In the genomic region with DNA sequence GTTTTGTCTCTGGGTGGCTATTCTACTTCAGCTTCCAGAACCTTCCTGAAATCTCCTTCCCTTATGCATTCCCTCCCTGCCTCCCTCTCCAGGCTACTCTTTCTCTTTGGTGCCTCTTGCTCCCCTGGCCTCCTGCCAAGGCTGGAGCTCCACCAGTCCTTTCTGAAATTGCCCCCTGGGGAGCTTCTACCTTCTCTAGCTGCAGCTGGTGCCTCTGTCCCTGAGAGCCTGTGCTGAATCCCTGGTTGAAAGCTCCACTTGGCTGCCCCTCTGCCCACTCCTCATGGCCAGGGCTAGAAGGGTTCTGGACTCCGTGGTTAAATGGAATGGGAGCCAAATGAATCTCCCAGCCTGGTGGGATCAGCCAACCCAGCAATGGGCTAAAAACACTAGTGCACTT, we compare ENCODE assay signal across 8 cellular contexts.
DNase-seq lines count a peak whose midpoint lies in the region; ATAC-seq and TF ChIP-seq lines count a peak whose summit lies in the region.

No MANE protein-coding gene starts in this region.

- peaks cover 6% of the 10 kb centered on the region for H3K4me1 Mint-ChIP-seq in stimulated activated memory B cell treated with anti-CD40 and anti-IgM and Interleukin-4, amounts not matched to agents 10 μg/mL and 1 μg/mL and 100 μg/mL, for 72 hours
- H3K4me1 Mint-ChIP-seq in activated T-helper 2 cell treated with anti-CD3 and anti-CD28 coated beads, Interferon-gamma antibody, Interleukin-2, Interleukin-4, amounts not matched to agents 10 μg/mL and 5 μg/mL and 100 μg/mL, durations not matched to agents 14 hours and 24 hours and 36 hours (ENCODE audit: low read depth): peaks cover 16% of the 10 kb centered on the region

- H3K27me3 Mint-ChIP-seq in stimulated activated memory B cell treated with anti-CD40 and anti-IgM and Interleukin-4, amounts not matched to agents 10 μg/mL and 1 μg/mL and 100 μg/mL, for 72 hours: no peaks in the 10 kb centered on the region
- peaks cover 14% of the 10 kb centered on the region for H3K27me3 Mint-ChIP-seq in activated T-helper 2 cell treated with anti-CD3 and anti-CD28 coated beads, Interferon-gamma antibody, Interleukin-2, Interleukin-4, amounts not matched to agents 10 μg/mL and 5 μg/mL and 100 μg/mL, durations not matched to agents 14 hours and 24 hours and 36 hours (ENCODE audit: low read depth)

- POLR2A ChIA-PET in HEK293 (lab: Yijun Ruan, JAX): interaction anchor here (0.7 kb wide), 1 partner anchor 940 kb away, joined by 4 read pairs; no protein-coding TSS in a partner anchor

- no peak overlapping the region for H3K27ac ChIP-seq in HEK293 (ENCODE audit: extremely low read depth, low read depth, low read length)
- no peak overlapping the region for H3K27ac ChIP-seq in brain microvascular endothelial cell

- CTCF ChIA-PET in HEK293 (lab: Yijun Ruan, JAX): interaction anchor here (0.8 to 1.0 kb wide), 3 partner anchors 24 to 117 kb away, joined by 3 to 6 read pairs (median 3); no protein-coding TSS in a partner anchor

- no peaks in the 10 kb centered on the region for H3K27me3 ChIP-seq in brain microvascular endothelial cell (replicated peaks)

- no peak overlapping the region for H3K4me3 ChIP-seq in HEK293 (ENCODE audit: low read depth, low read length)
- no peak overlapping the region for H3K4me3 ChIP-seq in brain microvascular endothelial cell (ENCODE audit: low read depth, low read length)

- H3K36me3 ChIP-seq in HEK293 (ENCODE audit: control insufficient read depth in 2 of 2, insufficient read depth in 1 of 2, low read length in 2 of 2): no peaks in the 10 kb centered on the region
- no peaks in the 10 kb centered on the region for H3K36me3 ChIP-seq in brain microvascular endothelial cell (replicated peaks)

- H3K27ac Mint-ChIP-seq in stimulated activated memory B cell treated with anti-CD40 and anti-IgM and Interleukin-4, amounts not matched to agents 10 μg/mL and 1 μg/mL and 100 μg/mL, for 72 hours: no peak overlapping the region
- H3K27ac Mint-ChIP-seq in activated T-helper 2 cell treated with anti-CD3 and anti-CD28 coated beads, Interferon-gamma antibody, Interleukin-2, Interleukin-4, amounts not matched to agents 10 μg/mL and 5 μg/mL and 100 μg/mL, durations not matched to agents 14 hours and 24 hours and 36 hours: no peak overlapping the region

- H3K9me3 Mint-ChIP-seq in stimulated activated memory B cell treated with anti-CD40 and anti-IgM and Interleukin-4, amounts not matched to agents 10 μg/mL and 1 μg/mL and 100 μg/mL, for 72 hours: no peaks in the 10 kb centered on the region
- H3K9me3 Mint-ChIP-seq in activated T-helper 2 cell treated with anti-CD3 and anti-CD28 coated beads, Interferon-gamma antibody, Interleukin-2, Interleukin-4, amounts not matched to agents 10 μg/mL and 5 μg/mL and 100 μg/mL, durations not matched to agents 14 hours and 24 hours and 36 hours: no peaks in the 10 kb centered on the region

- peak; percentile 89 for DNase-seq in NCI-H2107 treated with DMSO at 0.1 percent for 48 hours (lab: John Stamatoyannopoulos, UW; ENCODE audit: unreplicated experiment)
- peak; percentile 55 for DNase-seq in brain microvascular endothelial cell
- peak; percentile 70 for DNase-seq in renal cortical epithelial cell (ENCODE audit: low read depth)
- DNase-seq in GOT3 (lab: John Stamatoyannopoulos, UW): no peak
- DNase-seq in activated T-helper 2 cell treated with anti-CD3 and anti-CD28 coated beads, Interferon-gamma antibody, Interleukin-2, Interleukin-4, amounts not matched to agents 10 μg/mL and 5 μg/mL and 100 μg/mL, durations not matched to agents 14 hours and 24 hours and 36 hours (ENCODE audit: low spot score): no peak
- no peak for DNase-seq in activated CD4-positive, alpha-beta T cell treated with anti-CD3 and anti-CD28 coated beads, Interleukin-2, amount 50 U/mL, for 48 hours

- no peaks in the 10 kb centered on the region for H3K36me3 Mint-ChIP-seq in stimulated activated memory B cell treated with anti-CD40 and anti-IgM and Interleukin-4, amounts not matched to agents 10 μg/mL and 1 μg/mL and 100 μg/mL, for 72 hours
- H3K36me3 Mint-ChIP-seq in activated T-helper 2 cell treated with anti-CD3 and anti-CD28 coated beads, Interferon-gamma antibody, Interleukin-2, Interleukin-4, amounts not matched to agents 10 μg/mL and 5 μg/mL and 100 μg/mL, durations not matched to agents 14 hours and 24 hours and 36 hours (ENCODE audit: low read depth): no peaks in the 10 kb centered on the region

- TF ChIP-seq CTCF in HEK293 (tag by site-specific recombination; IDR thresholded peaks at IDR 0.05) (no peak), brain microvascular endothelial cell (IDR thresholded peaks at IDR 0.05; ENCODE audit: low read depth, low read length, missing control alignments) (no peak)

- in situ Hi-C loops in brain microvascular endothelial cell (cut with HindIII; ENCODE audit: low pct_ligation_motif_present, low sequenced_read_pairs): no loop called here

- no peaks in the 10 kb centered on the region for H3K4me1 ChIP-seq in HEK293 (ENCODE audit: control insufficient read depth, insufficient read depth, low read length)

- ATAC-seq in stimulated activated memory B cell treated with anti-CD40 and anti-IgM and Interleukin-4, amounts not matched to agents 10 μg/mL and 1 μg/mL and 100 μg/mL, for 72 hours: no peak

- intact Hi-C loops in activated T-helper 2 cell treated with anti-CD3 and anti-CD28 coated beads, Interferon-gamma antibody, Interleukin-2, Interleukin-4, amounts not matched to agents 10 μg/mL and 5 μg/mL and 100 μg/mL, durations not matched to agents 14 hours and 24 hours and 36 hours (cut with micrococcal nuclease): no loop called here

- no peaks in the 10 kb centered on the region for H3K9me3 ChIP-seq in HEK293 (ENCODE audit: control insufficient read depth, insufficient read depth, low read depth, low read length)

- H3K4me3 Mint-ChIP-seq in stimulated activated memory B cell treated with anti-CD40 and anti-IgM and Interleukin-4, amounts not matched to agents 10 μg/mL and 1 μg/mL and 100 μg/mL, for 72 hours: no peak overlapping the region
- H3K4me3 Mint-ChIP-seq in activated T-helper 2 cell treated with anti-CD3 and anti-CD28 coated beads, Interferon-gamma antibody, Interleukin-2, Interleukin-4, amounts not matched to agents 10 μg/mL and 5 μg/mL and 100 μg/mL, durations not matched to agents 14 hours and 24 hours and 36 hours (ENCODE audit: low read depth): no peak overlapping the region

TF ChIP-seq in HEK293, 187 proteins besides CTCF, POLR2A, EP300 and RAD21 (continues in another document):
- TF ChIP-seq, protein P1, sequence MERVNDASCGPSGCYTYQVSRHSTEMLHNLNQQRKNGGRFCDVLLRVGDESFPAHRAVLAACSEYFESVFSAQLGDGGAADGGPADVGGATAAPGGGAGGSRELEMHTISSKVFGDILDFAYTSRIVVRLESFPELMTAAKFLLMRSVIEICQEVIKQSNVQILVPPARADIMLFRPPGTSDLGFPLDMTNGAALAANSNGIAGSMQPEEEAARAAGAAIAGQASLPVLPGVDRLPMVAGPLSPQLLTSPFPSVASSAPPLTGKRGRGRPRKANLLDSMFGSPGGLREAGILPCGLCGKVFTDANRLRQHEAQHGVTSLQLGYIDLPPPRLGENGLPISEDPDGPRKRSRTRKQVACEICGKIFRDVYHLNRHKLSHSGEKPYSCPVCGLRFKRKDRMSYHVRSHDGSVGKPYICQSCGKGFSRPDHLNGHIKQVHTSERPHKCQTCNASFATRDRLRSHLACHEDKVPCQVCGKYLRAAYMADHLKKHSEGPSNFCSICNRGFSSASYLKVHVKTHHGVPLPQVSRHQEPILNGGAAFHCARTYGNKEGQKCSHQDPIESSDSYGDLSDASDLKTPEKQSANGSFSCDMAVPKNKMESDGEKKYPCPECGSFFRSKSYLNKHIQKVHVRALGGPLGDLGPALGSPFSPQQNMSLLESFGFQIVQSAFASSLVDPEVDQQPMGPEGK (tag by site-specific recombination; IDR thresholded peaks at IDR 0.05): no peak
- TF ChIP-seq ZNF830 (tag by site-specific recombination; IDR thresholded peaks at IDR 0.05; ENCODE audit: low read depth): no peak
- TF ChIP-seq ZNF791 (tag by site-specific recombination; IDR thresholded peaks at IDR 0.05): no peak
- no peak for TF ChIP-seq ZSCAN30 (tag by site-specific recombination; IDR thresholded peaks at IDR 0.05)
- no peak for TF ChIP-seq ZNF404 (tag by site-specific recombination; IDR thresholded peaks at IDR 0.05)
- TF ChIP-seq ZNF394 (tag by site-specific recombination; IDR thresholded peaks at IDR 0.05; ENCODE audit: borderline replicate concordance): peak; percentile 32; the same call in 1 of the 2 replicates
- no peak for TF ChIP-seq SP2 (tag by site-specific recombination; IDR thresholded peaks at IDR 0.05)
- no peak for TF ChIP-seq ZNF146 (tag by site-specific recombination; IDR thresholded peaks at IDR 0.05)
- TF ChIP-seq SP7 (tag by site-specific recombination; IDR thresholded peaks at IDR 0.05): no peak
- peak; percentile 30; the same call in 1 of the 2 replicates for TF ChIP-seq ZIC2 (tag by site-specific recombination; IDR thresholded peaks at IDR 0.05)
- TF ChIP-seq, protein P2, sequence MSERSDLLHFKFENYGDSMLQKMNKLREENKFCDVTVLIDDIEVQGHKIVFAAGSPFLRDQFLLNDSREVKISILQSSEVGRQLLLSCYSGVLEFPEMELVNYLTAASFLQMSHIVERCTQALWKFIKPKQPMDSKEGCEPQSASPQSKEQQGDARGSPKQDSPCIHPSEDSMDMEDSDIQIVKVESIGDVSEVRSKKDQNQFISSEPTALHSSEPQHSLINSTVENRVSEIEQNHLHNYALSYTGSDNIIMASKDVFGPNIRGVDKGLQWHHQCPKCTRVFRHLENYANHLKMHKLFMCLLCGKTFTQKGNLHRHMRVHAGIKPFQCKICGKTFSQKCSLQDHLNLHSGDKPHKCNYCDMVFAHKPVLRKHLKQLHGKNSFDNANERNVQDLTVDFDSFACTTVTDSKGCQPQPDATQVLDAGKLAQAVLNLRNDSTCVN (tag by site-specific recombination; optimal IDR thresholded peaks at IDR 0.05): no peak
- TF ChIP-seq, protein P3, sequence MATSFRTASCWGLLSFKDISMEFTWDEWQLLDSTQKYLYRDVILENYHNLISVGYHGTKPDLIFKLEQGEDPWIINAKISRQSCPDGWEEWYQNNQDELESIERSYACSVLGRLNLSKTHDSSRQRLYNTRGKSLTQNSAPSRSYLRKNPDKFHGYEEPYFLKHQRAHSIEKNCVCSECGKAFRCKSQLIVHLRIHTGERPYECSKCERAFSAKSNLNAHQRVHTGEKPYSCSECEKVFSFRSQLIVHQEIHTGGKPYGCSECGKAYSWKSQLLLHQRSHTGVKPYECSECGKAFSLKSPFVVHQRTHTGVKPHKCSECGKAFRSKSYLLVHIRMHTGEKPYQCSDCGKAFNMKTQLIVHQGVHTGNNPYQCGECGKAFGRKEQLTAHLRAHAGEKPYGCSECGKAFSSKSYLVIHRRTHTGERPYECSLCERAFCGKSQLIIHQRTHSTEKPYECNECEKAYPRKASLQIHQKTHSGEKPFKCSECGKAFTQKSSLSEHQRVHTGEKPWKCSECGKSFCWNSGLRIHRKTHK (tag by site-specific recombination; IDR thresholded peaks at IDR 0.05): no peak
- no peak for TF ChIP-seq ZNF248 (tag by site-specific recombination; IDR thresholded peaks at IDR 0.05)
- no peak for TF ChIP-seq ZNF133 (tag by site-specific recombination; IDR thresholded peaks at IDR 0.05)

Comparison
In these comparisons a context has a peak if more than half of its experiments do, and no peak if none do; other contexts are left out.
1. DNase-seq: peak in NCI-H2107 treated with DMSO at 0.1 percent for 48 hours (single experiment), brain microvascular endothelial cell (single experiment) and renal cortical epithelial cell (single experiment); none in GOT3 (single experiment), activated T-helper 2 cell treated with anti-CD3 and anti-CD28 coated beads, Interferon-gamma antibody, Interleukin-2, Interleukin-4, amounts not matched to agents 10 μg/mL and 5 μg/mL and 100 μg/mL, durations not matched to agents 14 hours and 24 hours and 36 hours (single experiment) and activated CD4-positive, alpha-beta T cell treated with anti-CD3 and anti-CD28 coated beads, Interleukin-2, amount 50 U/mL, for 48 hours (0 of 2).